Comparison of ENCODE assay signal across 1 cellular context in the genomic region with DNA sequence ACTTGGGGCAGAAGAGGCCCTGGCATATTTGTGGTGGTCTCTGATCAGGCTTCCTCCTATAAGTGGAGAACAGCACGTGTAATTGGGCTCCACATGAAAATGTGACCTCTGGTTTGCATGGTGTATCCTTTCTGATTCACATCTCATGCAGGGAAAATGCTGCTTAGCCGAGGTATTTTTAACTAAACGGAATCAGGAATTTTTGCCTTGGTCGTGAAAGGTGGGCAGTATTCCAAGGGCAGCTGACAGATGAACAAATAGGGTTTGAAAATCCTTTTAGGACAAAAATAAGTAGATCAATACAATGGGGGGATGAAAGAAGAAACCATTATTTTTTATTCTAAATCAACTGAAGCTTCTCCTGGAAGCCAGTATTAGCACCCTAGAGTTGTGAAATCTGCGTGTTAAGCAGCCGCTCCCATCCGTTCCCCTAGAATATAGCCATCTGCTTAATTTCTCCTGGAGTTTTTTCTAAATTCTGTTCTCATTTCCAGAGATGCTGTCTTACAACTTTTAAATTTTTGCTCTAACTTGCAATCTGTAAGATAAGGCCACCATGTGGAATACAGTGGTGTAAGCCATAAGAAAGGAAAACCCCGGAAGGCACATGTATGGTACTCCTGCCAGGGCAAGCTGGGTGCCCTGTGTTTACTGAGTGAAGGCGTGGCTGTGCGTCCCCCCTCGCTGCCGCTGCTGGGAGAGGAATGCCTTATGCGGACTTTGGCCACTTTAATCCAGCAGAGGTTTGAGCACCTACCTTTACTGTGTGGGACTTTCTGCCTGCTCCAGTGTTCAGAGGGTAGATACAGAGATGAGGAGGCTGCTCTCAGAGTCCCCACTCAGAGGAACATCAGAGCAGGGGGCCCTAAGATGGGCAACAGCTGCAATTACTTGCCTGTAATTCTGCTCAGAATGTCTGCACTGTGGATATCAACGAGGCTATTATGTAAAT.
A peak's percentile ranks its signal among the peaks of the same experiment; 100 is the strongest.
TF ChIP-seq lines count a peak whose summit lies in the region.

No MANE protein-coding gene starts in this region.

TF ChIP-seq in HepG2, 621 proteins besides CTCF, POLR2A, EP300 and RAD21 (continued from another document):
- TF ChIP-seq, protein P1, sequence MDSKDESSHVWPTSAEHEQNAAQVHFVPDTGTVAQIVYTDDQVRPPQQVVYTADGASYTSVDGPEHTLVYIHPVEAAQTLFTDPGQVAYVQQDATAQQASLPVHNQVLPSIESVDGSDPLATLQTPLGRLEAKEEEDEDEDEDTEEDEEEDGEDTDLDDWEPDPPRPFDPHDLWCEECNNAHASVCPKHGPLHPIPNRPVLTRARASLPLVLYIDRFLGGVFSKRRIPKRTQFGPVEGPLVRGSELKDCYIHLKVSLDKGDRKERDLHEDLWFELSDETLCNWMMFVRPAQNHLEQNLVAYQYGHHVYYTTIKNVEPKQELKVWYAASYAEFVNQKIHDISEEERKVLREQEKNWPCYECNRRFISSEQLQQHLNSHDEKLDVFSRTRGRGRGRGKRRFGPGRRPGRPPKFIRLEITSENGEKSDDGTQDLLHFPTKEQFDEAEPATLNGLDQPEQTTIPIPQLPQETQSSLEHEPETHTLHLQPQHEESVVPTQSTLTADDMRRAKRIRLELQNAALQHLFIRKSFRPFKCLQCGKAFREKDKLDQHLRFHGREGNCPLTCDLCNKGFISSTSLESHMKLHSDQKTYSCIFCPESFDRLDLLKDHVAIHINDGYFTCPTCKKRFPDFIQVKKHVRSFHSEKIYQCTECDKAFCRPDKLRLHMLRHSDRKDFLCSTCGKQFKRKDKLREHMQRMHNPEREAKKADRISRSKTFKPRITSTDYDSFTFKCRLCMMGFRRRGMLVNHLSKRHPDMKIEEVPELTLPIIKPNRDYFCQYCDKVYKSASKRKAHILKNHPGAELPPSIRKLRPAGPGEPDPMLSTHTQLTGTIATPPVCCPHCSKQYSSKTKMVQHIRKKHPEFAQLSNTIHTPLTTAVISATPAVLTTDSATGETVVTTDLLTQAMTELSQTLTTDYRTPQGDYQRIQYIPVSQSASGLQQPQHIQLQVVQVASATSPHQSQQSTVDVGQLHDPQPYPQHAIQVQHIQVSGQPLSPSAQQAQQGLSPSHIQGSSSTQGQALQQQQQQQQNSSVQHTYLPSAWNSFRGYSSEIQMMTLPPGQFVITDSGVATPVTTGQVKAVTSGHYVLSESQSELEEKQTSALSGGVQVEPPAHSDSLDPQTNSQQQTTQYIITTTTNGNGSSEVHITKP (CRISPR knock-in tag; IDR thresholded peaks at IDR 0.05; ENCODE audit: low read depth): peak; percentile 72; the same call in 1 of the 2 replicates
- TF ChIP-seq, protein P2, sequence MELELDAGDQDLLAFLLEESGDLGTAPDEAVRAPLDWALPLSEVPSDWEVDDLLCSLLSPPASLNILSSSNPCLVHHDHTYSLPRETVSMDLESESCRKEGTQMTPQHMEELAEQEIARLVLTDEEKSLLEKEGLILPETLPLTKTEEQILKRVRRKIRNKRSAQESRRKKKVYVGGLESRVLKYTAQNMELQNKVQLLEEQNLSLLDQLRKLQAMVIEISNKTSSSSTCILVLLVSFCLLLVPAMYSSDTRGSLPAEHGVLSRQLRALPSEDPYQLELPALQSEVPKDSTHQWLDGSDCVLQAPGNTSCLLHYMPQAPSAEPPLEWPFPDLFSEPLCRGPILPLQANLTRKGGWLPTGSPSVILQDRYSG (CRISPR knock-in tag; IDR thresholded peaks at IDR 0.05): peak; percentile 69; the same call in 1 of the 2 replicates
- 0 out of 2 replicates have a peak, but pooled peaks have one; percentile 46 for TF ChIP-seq ZNF713 (CRISPR knock-in tag; IDR thresholded peaks at IDR 0.05)
- no peak for TF ChIP-seq BRD4 (CRISPR knock-in tag; IDR thresholded peaks at IDR 0.05)
- TF ChIP-seq TSC22D2 (CRISPR knock-in tag; IDR thresholded peaks at IDR 0.05; ENCODE audit: borderline replicate concordance): 0 out of 2 replicates have a peak, but pooled peaks have one; percentile 42
- TF ChIP-seq ZMYM4 (CRISPR knock-in tag; IDR thresholded peaks at IDR 0.05): peak; percentile 86
- peak; percentile 80; the same call in 1 of the 2 replicates for TF ChIP-seq KDM1A (CRISPR knock-in tag; IDR thresholded peaks at IDR 0.05)
- TF ChIP-seq, protein P3, sequence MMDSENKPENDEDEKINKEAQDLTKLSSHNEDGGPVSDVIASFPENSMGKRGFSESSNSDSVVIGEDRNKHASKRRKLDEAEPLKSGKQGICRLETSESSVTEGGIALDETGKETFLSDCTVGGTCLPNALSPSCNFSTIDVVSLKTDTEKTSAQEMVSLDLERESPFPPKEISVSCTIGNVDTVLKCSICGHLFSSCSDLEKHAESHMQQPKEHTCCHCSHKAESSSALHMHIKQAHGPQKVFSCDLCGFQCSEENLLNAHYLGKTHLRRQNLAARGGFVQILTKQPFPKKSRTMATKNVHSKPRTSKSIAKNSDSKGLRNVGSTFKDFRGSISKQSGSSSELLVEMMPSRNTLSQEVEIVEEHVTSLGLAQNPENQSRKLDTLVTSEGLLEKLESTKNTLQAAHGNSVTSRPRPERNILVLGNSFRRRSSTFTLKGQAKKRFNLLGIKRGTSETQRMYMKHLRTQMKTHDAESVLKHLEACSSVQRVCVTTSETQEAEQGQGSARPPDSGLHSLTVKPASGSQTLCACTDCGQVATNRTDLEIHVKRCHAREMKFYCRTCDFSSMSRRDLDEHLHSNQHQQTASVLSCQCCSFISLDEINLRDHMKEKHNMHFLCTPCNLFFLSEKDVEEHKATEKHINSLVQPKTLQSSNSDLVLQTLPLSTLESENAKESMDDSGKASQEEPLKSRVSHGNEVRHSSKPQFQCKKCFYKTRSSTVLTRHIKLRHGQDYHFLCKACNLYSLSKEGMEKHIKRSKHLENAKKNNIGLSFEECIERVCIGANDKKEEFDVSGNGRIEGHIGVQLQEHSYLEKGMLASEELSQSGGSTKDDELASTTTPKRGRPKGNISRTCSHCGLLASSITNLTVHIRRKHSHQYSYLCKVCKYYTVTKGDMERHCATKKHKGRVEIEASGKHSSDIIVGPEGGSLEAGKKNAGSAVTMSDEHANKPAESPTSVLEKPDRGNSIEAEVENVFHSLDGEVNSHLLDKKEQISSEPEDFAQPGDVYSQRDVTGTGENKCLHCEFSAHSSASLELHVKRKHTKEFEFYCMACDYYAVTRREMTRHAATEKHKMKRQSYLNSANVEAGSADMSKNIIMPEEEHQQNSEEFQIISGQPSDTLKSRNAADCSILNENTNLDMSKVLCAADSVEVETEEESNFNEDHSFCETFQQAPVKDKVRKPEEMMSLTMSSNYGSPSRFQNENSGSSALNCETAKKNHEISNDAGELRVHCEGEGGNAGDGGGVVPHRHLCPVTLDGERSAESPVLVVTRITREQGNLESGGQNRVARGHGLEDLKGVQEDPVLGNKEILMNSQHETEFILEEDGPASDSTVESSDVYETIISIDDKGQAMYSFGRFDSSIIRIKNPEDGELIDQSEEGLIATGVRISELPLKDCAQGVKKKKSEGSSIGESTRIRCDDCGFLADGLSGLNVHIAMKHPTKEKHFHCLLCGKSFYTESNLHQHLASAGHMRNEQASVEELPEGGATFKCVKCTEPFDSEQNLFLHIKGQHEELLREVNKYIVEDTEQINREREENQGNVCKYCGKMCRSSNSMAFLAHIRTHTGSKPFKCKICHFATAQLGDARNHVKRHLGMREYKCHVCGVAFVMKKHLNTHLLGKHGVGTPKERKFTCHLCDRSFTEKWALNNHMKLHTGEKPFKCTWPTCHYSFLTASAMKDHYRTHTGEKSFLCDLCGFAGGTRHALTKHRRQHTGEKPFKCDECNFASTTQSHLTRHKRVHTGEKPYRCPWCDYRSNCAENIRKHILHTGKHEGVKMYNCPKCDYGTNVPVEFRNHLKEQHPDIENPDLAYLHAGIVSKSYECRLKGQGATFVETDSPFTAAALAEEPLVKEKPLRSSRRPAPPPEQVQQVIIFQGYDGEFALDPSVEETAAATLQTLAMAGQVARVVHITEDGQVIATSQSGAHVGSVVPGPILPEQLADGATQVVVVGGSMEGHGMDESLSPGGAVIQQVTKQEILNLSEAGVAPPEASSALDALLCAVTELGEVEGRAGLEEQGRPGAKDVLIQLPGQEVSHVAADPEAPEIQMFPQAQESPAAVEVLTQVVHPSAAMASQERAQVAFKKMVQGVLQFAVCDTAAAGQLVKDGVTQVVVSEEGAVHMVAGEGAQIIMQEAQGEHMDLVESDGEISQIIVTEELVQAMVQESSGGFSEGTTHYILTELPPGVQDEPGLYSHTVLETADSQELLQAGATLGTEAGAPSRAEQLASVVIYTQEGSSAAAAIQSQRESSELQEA (CRISPR knock-in tag; IDR thresholded peaks at IDR 0.05; ENCODE audit: not compliant biosample characterization): peak; percentile 48
- TF ChIP-seq ZNF292 (CRISPR knock-in tag; IDR thresholded peaks at IDR 0.05; ENCODE audit: borderline replicate concordance, low read depth): peak; percentile 94
- peak; percentile 90; the same call in 1 of the 2 replicates for TF ChIP-seq FOXK1 (CRISPR knock-in tag; IDR thresholded peaks at IDR 0.05; ENCODE audit: borderline replicate concordance, low read depth)
- TF ChIP-seq, protein P4, sequence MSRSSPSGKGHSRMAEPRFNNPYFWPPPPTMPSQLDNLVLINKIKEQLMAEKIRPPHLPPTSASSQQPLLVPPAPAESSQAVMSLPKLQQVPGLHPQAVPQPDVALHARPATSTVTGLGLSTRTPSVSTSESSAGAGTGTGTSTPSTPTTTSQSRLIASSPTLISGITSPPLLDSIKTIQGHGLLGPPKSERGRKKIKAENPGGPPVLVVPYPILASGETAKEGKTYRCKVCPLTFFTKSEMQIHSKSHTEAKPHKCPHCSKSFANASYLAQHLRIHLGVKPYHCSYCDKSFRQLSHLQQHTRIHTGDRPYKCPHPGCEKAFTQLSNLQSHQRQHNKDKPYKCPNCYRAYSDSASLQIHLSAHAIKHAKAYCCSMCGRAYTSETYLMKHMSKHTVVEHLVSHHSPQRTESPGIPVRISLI (CRISPR knock-in tag; IDR thresholded peaks at IDR 0.05; ENCODE audit: borderline replicate concordance): peak; percentile 69; the same call in 1 of the 2 replicates
- 0 out of 2 replicates have a peak, but pooled peaks have one; percentile 19 for TF ChIP-seq ZNF589 (CRISPR knock-in tag; conservative IDR thresholded peaks at IDR 0.05)
- peak; percentile 73 for TF ChIP-seq ZNF629 (CRISPR knock-in tag; conservative IDR thresholded peaks at IDR 0.05)
- TF ChIP-seq ZNF232 (CRISPR knock-in tag; IDR thresholded peaks at IDR 0.05; ENCODE audit: borderline replicate concordance): 0 out of 2 replicates have a peak, but pooled peaks have one; percentile 58
- TF ChIP-seq ELF3 (CRISPR knock-in tag; IDR thresholded peaks at IDR 0.05): peak; percentile 80
- TF ChIP-seq, protein P5, sequence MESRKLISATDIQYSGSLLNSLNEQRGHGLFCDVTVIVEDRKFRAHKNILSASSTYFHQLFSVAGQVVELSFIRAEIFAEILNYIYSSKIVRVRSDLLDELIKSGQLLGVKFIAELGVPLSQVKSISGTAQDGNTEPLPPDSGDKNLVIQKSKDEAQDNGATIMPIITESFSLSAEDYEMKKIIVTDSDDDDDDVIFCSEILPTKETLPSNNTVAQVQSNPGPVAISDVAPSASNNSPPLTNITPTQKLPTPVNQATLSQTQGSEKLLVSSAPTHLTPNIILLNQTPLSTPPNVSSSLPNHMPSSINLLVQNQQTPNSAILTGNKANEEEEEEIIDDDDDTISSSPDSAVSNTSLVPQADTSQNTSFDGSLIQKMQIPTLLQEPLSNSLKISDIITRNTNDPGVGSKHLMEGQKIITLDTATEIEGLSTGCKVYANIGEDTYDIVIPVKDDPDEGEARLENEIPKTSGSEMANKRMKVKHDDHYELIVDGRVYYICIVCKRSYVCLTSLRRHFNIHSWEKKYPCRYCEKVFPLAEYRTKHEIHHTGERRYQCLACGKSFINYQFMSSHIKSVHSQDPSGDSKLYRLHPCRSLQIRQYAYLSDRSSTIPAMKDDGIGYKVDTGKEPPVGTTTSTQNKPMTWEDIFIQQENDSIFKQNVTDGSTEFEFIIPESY (CRISPR knock-in tag; IDR thresholded peaks at IDR 0.05): peak; percentile 66
- peak; percentile 97; the same call in 1 of the 2 replicates for TF ChIP-seq RCOR2 (CRISPR knock-in tag; IDR thresholded peaks at IDR 0.05)
- no peak for TF ChIP-seq MAF1 (CRISPR knock-in tag; IDR thresholded peaks at IDR 0.05; ENCODE audit: borderline replicate concordance)
- TF ChIP-seq ZNF468 (CRISPR knock-in tag; IDR thresholded peaks at IDR 0.05): no peak
- TF ChIP-seq FOSL1 (CRISPR knock-in tag; IDR thresholded peaks at IDR 0.05; ENCODE audit: borderline replicate concordance): peak; percentile 18; the same call in 1 of the 2 replicates
- TF ChIP-seq, protein P6, sequence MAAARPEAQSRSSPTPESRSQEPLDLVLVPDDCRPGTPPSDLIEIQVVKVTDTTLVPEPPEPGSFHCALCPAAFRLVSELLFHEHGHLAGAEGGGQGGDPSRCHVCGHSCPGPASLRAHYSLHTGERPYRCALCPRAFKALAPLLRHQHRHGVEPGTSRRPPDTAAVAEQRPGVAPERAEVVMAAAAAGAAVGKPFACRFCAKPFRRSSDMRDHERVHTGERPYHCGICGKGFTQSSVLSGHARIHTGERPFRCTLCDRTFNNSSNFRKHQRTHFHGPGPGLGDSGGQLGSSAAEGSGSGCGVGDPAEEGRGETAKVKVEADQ (CRISPR knock-in tag; IDR thresholded peaks at IDR 0.05; ENCODE audit: borderline replicate concordance): peak; percentile 92
- peak; percentile 56; the same call in 1 of the 2 replicates for TF ChIP-seq ZFP37 (CRISPR knock-in tag; IDR thresholded peaks at IDR 0.05; ENCODE audit: borderline replicate concordance)
- peak; percentile 93; the same call in 1 of the 2 replicates for TF ChIP-seq CBX5 (CRISPR knock-in tag; IDR thresholded peaks at IDR 0.05; ENCODE audit: borderline replicate concordance)
- TF ChIP-seq, protein P7, sequence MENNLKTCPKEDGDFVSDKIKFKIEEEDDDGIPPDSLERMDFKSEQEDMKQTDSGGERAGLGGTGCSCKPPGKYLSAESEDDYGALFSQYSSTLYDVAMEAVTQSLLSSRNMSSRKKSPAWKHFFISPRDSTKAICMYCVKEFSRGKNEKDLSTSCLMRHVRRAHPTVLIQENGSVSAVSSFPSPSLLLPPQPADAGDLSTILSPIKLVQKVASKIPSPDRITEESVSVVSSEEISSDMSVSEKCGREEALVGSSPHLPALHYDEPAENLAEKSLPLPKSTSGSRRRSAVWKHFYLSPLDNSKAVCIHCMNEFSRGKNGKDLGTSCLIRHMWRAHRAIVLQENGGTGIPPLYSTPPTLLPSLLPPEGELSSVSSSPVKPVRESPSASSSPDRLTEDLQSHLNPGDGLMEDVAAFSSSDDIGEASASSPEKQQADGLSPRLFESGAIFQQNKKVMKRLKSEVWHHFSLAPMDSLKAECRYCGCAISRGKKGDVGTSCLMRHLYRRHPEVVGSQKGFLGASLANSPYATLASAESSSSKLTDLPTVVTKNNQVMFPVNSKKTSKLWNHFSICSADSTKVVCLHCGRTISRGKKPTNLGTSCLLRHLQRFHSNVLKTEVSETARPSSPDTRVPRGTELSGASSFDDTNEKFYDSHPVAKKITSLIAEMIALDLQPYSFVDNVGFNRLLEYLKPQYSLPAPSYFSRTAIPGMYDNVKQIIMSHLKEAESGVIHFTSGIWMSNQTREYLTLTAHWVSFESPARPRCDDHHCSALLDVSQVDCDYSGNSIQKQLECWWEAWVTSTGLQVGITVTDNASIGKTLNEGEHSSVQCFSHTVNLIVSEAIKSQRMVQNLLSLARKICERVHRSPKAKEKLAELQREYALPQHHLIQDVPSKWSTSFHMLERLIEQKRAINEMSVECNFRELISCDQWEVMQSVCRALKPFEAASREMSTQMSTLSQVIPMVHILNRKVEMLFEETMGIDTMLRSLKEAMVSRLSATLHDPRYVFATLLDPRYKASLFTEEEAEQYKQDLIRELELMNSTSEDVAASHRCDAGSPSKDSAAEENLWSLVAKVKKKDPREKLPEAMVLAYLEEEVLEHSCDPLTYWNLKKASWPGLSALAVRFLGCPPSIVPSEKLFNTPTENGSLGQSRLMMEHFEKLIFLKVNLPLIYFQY (CRISPR knock-in tag; IDR thresholded peaks at IDR 0.05; ENCODE audit: borderline replicate concordance): no peak
